In genomic region chr12:12488296-12488695, GRCh38 we compare ENCODE assay signal across 21 cellular contexts.
DNase-seq lines count a peak whose midpoint lies in the region; ATAC-seq and TF ChIP-seq lines count a peak whose summit lies in the region.
"Had no signal": no experiment of that assay in that cellular context is flagged by ENCODE, and none has a peak within 500 bp of the region (broad histone marks: within the 10 kb centered on the region; RNA-seq: fewer than 3 reads in every experiment).

No MANE protein-coding gene starts in this region.

- no peak for ATAC-seq in CD4-positive, alpha-beta T cell (ENCODE audit: poor library complexity)
- ATAC-seq in GM19452 (IDR thresholded peaks at IDR 0.05; ENCODE audit: unreplicated experiment) = no peak
- ATAC-seq: PC-3, sciatic nerve had no signal

- no peaks in the 10 kb centered on the region for H3K9me3 Mint-ChIP-seq in CD4-positive, alpha-beta T cell
- H3K9me3 Mint-ChIP-seq in activated T-helper 2 cell treated with anti-CD3 and anti-CD28 coated beads, Interferon-gamma antibody, Interleukin-2, Interleukin-4, amounts not matched to agents 10 μg/mL and 5 μg/mL and 100 μg/mL, durations not matched to agents 14 hours and 24 hours and 36 hours = no peaks in the 10 kb centered on the region
- H3K9me3 Mint-ChIP-seq: naive B cell had no signal

- H3K4me1 Mint-ChIP-seq in CD4-positive, alpha-beta T cell (ENCODE audit: low read depth) = peaks cover 35% of the 10 kb centered on the region
- peaks cover 40% of the 10 kb centered on the region for H3K4me1 Mint-ChIP-seq in activated T-helper 2 cell treated with anti-CD3 and anti-CD28 coated beads, Interferon-gamma antibody, Interleukin-2, Interleukin-4, amounts not matched to agents 10 μg/mL and 5 μg/mL and 100 μg/mL, durations not matched to agents 14 hours and 24 hours and 36 hours (ENCODE audit: low read depth)

- intact Hi-C loops in CD4-positive, alpha-beta T cell (cut with DNase I, micrococcal nuclease) = no loop called here
- intact Hi-C loops in activated T-helper 2 cell treated with anti-CD3 and anti-CD28 coated beads, Interferon-gamma antibody, Interleukin-2, Interleukin-4, amounts not matched to agents 10 μg/mL and 5 μg/mL and 100 μg/mL, durations not matched to agents 14 hours and 24 hours and 36 hours (cut with micrococcal nuclease) = no loop called here

- H3K27ac ChIP-seq in 22Rv1 = peak overlapping the region; percentile 39
- no peak overlapping the region for H3K27ac ChIP-seq in CD4-positive, alpha-beta T cell (ENCODE audit: low read depth, low read length)
- H3K27ac ChIP-seq: thoracic aorta had no signal

- peaks cover 47% of the 10 kb centered on the region for H3K36me3 Mint-ChIP-seq in CD4-positive, alpha-beta T cell (ENCODE audit: low read depth)
- peaks cover 56% of the 10 kb centered on the region for H3K36me3 Mint-ChIP-seq in activated T-helper 2 cell treated with anti-CD3 and anti-CD28 coated beads, Interferon-gamma antibody, Interleukin-2, Interleukin-4, amounts not matched to agents 10 μg/mL and 5 μg/mL and 100 μg/mL, durations not matched to agents 14 hours and 24 hours and 36 hours (ENCODE audit: low read depth)
- H3K36me3 Mint-ChIP-seq: naive B cell had no signal

- POLR2A ChIA-PET in CD4-positive, alpha-beta T cell (lab: Charles Lee) = interaction anchor here (1.2 to 2.7 kb wide), 3 partner anchors 14 to 73 kb away, joined by 3 to 14 read pairs (median 7); no protein-coding TSS in a partner anchor

- H3K9me3 ChIP-seq in CD4-positive, alpha-beta T cell (ENCODE audit: control insufficient read depth, low read length) = no peaks in the 10 kb centered on the region
- H3K9me3 ChIP-seq: esophagus squamous epithelium, thoracic aorta had no signal

- TF ChIP-seq CTCF in 22Rv1 (IDR thresholded peaks at IDR 0.05) = no peak
- no peak for TF ChIP-seq CTCF in CD4-positive, alpha-beta T cell (IDR thresholded peaks at IDR 0.05)

- DNase-seq in CD4-positive, alpha-beta T cell = no peak
- DNase-seq in activated T-helper 2 cell treated with anti-CD3 and anti-CD28 coated beads, Interferon-gamma antibody, Interleukin-2, Interleukin-4, amounts not matched to agents 10 μg/mL and 5 μg/mL and 100 μg/mL, durations not matched to agents 14 hours and 24 hours and 36 hours (ENCODE audit: low spot score) = no peak
- peak; percentile 20 for DNase-seq in islet precursor cell
- no peak for DNase-seq in HuH-7 (ENCODE audit: low spot score)
- no peak for DNase-seq in NCI-H146 (lab: John Stamatoyannopoulos, UW)
- DNase-seq: activated gamma-delta T cell; central memory CD4-positive, alpha-beta T cell; effector CD8-positive, alpha-beta T cell; esophagus squamous epithelium; KG1; mesenchymal stem cell; MV-4-11; naive B cell; NCI-H187; NCI-H226; PC-3; SIG-M5 had no signal

- H3K27me3 ChIP-seq in CD4-positive, alpha-beta T cell (ENCODE audit: control insufficient read depth, insufficient read depth, low read length) = no peaks in the 10 kb centered on the region
- H3K27me3 ChIP-seq: esophagus squamous epithelium had no signal

- H3K4me3 Mint-ChIP-seq in CD4-positive, alpha-beta T cell = no peak overlapping the region
- no peak overlapping the region for H3K4me3 Mint-ChIP-seq in activated T-helper 2 cell treated with anti-CD3 and anti-CD28 coated beads, Interferon-gamma antibody, Interleukin-2, Interleukin-4, amounts not matched to agents 10 μg/mL and 5 μg/mL and 100 μg/mL, durations not matched to agents 14 hours and 24 hours and 36 hours (ENCODE audit: low read depth)
- H3K4me3 Mint-ChIP-seq: naive B cell had no signal

- CTCF ChIA-PET in CD4-positive, alpha-beta T cell (lab: Charles Lee) = interaction anchor here (1.0 to 1.2 kb wide), 2 partner anchors 112 to 209 kb away, joined by 3 read pairs; no protein-coding TSS in a partner anchor

- peak overlapping the region; percentile 73 for H3K27ac Mint-ChIP-seq in CD4-positive, alpha-beta T cell
- H3K27ac Mint-ChIP-seq in activated T-helper 2 cell treated with anti-CD3 and anti-CD28 coated beads, Interferon-gamma antibody, Interleukin-2, Interleukin-4, amounts not matched to agents 10 μg/mL and 5 μg/mL and 100 μg/mL, durations not matched to agents 14 hours and 24 hours and 36 hours = peak overlapping the region; percentile 60

- H3K27me3 Mint-ChIP-seq in CD4-positive, alpha-beta T cell = no peaks in the 10 kb centered on the region
- H3K27me3 Mint-ChIP-seq in activated T-helper 2 cell treated with anti-CD3 and anti-CD28 coated beads, Interferon-gamma antibody, Interleukin-2, Interleukin-4, amounts not matched to agents 10 μg/mL and 5 μg/mL and 100 μg/mL, durations not matched to agents 14 hours and 24 hours and 36 hours (ENCODE audit: low read depth) = no peaks in the 10 kb centered on the region
- H3K27me3 Mint-ChIP-seq: naive B cell had no signal
